In the genomic region with DNA sequence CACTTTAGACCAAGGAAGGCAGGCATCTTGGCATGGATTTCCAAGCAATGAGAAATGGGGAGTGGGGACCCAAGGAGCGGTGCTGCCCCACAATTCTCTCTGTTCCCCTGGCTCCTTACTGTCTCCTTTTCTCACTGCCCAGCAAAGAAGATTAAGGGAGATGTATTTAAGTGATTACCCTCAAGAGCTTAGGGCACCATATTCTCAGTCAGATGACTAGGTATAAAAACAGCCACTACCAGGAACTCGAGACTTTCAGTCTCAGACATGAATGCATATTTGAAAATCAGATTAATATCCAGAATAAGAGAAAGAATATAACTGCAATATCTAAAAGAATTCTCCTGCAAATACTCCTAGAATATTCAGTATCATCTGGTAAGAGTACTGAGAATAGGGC, we compare ENCODE assay signal across 9 cellular contexts. TPM values are rescaled to one million over a fixed set of nuclear protein-coding genes. Genes with fewer than 3 reads are reported as not detected.
DNase-seq lines count a peak whose midpoint lies in the region; ATAC-seq and TF ChIP-seq lines count a peak whose summit lies in the region.
"Had no signal": no experiment of that assay in that cellular context is flagged by ENCODE, and none has a peak within 500 bp of the region (broad histone marks: within the 10 kb centered on the region; RNA-seq: fewer than 3 reads in every experiment).

ABLIM1 (minus strand) TSS at position 101 of the 400 bp plus-strand sequence; CDS start at position 26, 75 bp downstream.

- H3K36me3 ChIP-seq in Peyer's patch = no peaks in the 10 kb centered on the region
- H3K36me3 ChIP-seq in liver (ENCODE audit: control insufficient read depth in 4 of 4, insufficient read depth in 3 of 4, low read depth in 1 of 4, low read length in 3 of 4) = no peaks in the 10 kb centered on the region
- H3K36me3 ChIP-seq: brain microvascular endothelial cell had no signal

- no peak for ATAC-seq in GM18498 (IDR thresholded peaks at IDR 0.05; ENCODE audit: unreplicated experiment)

- H3K4me1 ChIP-seq in Peyer's patch = no peaks in the 10 kb centered on the region
- peaks cover 0 to 6% (median 1%) of the 10 kb centered on the region in 4 donors for H3K4me1 ChIP-seq in liver (ENCODE audit: control insufficient read depth in 4 of 4, insufficient read depth in 4 of 4, low read length in 3 of 4)

- H3K4me3 ChIP-seq in Peyer's patch = no peak within 1 kb of the TSS
- no peak within 1 kb of the TSS for H3K4me3 ChIP-seq in liver (ENCODE audit: low read depth in 1 of 3, low read length in 3 of 3)

- no peak for TF ChIP-seq POLR2A in Peyer's patch (IDR thresholded peaks at IDR 0.05)

- DNase-seq in Peyer's patch (no peak), cerebellum (ENCODE audit: low spot score) (no peak), substantia nigra (lab: John Stamatoyannopoulos, UW) (no peak)
- no peak for DNase-seq in stimulated activated CD4-positive, alpha-beta T cell treated with anti-CD3 and anti-CD28 coated beads, Interleukin-4, amount 100 ng/mL, for 24 hours
- DNase-seq: brain microvascular endothelial cell, NCI-H2171 had no signal

- H3K27ac ChIP-seq in Peyer's patch (no peak within 1 kb of the TSS), liver (ENCODE audit: low read depth in 1 of 2, low read length in 2 of 2) (no peak within 1 kb of the TSS), temporal lobe (ENCODE audit: low read depth, low read length) (no peak within 1 kb of the TSS), substantia nigra (ENCODE audit: low read depth, low read length, poor library complexity, severe bottlenecking) (no peak within 1 kb of the TSS)
- H3K27ac ChIP-seq: brain microvascular endothelial cell had no signal

- no peak for TF ChIP-seq RAD21 in liver (IDR thresholded peaks at IDR 0.05)

- no peak for TF ChIP-seq CTCF in Peyer's patch (IDR thresholded peaks at IDR 0.05)
- TF ChIP-seq CTCF in liver (IDR thresholded peaks at IDR 0.05; ENCODE audit: low read depth, low read length, missing input control) = no peak

- WGBS in liver = 91% methylated on average over 2 of the region's 2 CpGs

- H3K9me3 ChIP-seq in Peyer's patch (no peaks in the 10 kb centered on the region), liver (ENCODE audit: control insufficient read depth in 4 of 4, low read length in 3 of 4) (no peaks in the 10 kb centered on the region)

- no peak within 1 kb of the TSS for H3K9ac ChIP-seq in liver (ENCODE audit: low read depth in 1 of 2, low read length in 2 of 2)

- H3K27me3 ChIP-seq in Peyer's patch = no peaks in the 10 kb centered on the region
- H3K27me3 ChIP-seq in liver (ENCODE audit: control insufficient read depth in 4 of 4, insufficient read depth in 4 of 4, low read length in 3 of 4) = no peaks in the 10 kb centered on the region
- H3K27me3 ChIP-seq: brain microvascular endothelial cell had no signal

TF ChIP-seq in liver, 16 proteins besides CTCF, POLR2A, EP300 and RAD21:
- no peak for TF ChIP-seq YY1 (IDR thresholded peaks at IDR 0.05)
- TF ChIP-seq, protein P1, sequence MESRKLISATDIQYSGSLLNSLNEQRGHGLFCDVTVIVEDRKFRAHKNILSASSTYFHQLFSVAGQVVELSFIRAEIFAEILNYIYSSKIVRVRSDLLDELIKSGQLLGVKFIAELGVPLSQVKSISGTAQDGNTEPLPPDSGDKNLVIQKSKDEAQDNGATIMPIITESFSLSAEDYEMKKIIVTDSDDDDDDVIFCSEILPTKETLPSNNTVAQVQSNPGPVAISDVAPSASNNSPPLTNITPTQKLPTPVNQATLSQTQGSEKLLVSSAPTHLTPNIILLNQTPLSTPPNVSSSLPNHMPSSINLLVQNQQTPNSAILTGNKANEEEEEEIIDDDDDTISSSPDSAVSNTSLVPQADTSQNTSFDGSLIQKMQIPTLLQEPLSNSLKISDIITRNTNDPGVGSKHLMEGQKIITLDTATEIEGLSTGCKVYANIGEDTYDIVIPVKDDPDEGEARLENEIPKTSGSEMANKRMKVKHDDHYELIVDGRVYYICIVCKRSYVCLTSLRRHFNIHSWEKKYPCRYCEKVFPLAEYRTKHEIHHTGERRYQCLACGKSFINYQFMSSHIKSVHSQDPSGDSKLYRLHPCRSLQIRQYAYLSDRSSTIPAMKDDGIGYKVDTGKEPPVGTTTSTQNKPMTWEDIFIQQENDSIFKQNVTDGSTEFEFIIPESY (IDR thresholded peaks at IDR 0.05) = no peak
- TF ChIP-seq JUND (IDR thresholded peaks at IDR 0.05) = no peak
- TF ChIP-seq HNF4A (conservative IDR thresholded peaks at IDR 0.05) = no peak
- TF ChIP-seq EGR1 (IDR thresholded peaks at IDR 0.05; ENCODE audit: low read depth in 2 of 2) = no peak
- TF ChIP-seq REST (IDR thresholded peaks at IDR 0.05) = no peak
- TF ChIP-seq TAF1 (conservative IDR thresholded peaks at IDR 0.05) = no peak
- TF ChIP-seq HNF4G (IDR thresholded peaks at IDR 0.05) = no peak
- TF ChIP-seq FOXA1 (IDR thresholded peaks at IDR 0.05) = no peak
- no peak for TF ChIP-seq RXRA (IDR thresholded peaks at IDR 0.05)
- TF ChIP-seq GABPA (IDR thresholded peaks at IDR 0.05 in 1 of 2, conservative IDR thresholded peaks at IDR 0.05 in 1 of 2) = no peak
- TF ChIP-seq NR2F2 (IDR thresholded peaks at IDR 0.05) = no peak
- TF ChIP-seq, protein P2, sequence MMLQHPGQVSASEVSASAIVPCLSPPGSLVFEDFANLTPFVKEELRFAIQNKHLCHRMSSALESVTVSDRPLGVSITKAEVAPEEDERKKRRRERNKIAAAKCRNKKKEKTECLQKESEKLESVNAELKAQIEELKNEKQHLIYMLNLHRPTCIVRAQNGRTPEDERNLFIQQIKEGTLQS (IDR thresholded peaks at IDR 0.05) = no peak
- TF ChIP-seq MAX (IDR thresholded peaks at IDR 0.05) = no peak
- no peak for TF ChIP-seq SP1 (IDR thresholded peaks at IDR 0.05)
- no peak for TF ChIP-seq FOXA2 (IDR thresholded peaks at IDR 0.05)
TF ChIP-seq in liver: peak in this region for 0.

RNA-seq across cellular contexts. Expression of gene ABLIM1, which starts in this region (rescaled TPM):
- total RNA-seq in Peyer's patch (100 to 1,000 TPM in 3 of 4 donors, 10 to 100 TPM in 1; 91.6 to 145 (median 121) TPM), cerebellum (112 TPM), liver (10 to 100 TPM; 11.3 to 31.3 TPM), temporal lobe (72.3 TPM)
- 10 to 100 TPM; 10.9 to 14.8 TPM for polyA plus RNA-seq in liver
